Comparison of ENCODE assay signal across 14 cellular contexts in the genomic region with DNA sequence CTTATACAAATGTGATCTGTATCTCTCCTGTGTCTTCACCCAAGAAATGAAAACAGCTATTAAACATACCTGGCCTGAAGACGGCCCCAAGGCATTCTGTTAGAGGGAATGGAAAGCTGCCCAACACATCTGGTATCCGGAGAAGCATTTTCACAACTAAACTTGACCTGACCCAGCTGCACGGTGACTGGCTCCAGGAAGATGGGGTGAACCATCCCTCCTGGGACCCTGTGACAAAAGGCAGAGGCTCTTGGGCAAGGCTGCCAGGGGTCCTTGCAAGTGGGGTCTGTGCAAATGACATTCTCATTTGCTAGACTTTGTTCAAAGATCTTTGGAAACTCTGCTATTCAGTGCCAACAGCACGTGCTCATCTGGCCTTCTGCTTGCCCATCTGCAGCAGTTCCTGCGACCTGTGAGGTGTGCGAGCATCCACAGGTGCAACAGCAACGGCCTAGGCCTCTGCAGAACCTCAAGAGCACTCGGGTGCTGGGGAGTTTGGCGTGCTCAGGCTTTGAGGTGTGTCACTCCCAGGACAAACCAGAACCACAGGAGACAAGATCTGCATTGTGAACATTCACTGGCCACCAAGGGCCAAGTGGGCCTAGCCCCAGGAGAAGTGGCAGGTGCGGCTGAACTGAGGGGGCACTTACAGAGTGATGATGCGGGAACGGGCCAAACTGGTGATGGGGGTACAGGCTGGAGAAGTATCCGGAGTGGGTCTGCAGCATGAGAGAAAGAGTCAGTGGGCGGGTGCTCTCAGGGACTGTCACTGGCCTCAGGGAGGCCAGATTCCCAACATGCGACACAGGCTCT.
DNase-seq lines count a peak whose midpoint lies in the region; ATAC-seq and TF ChIP-seq lines count a peak whose summit lies in the region.
"Had no signal": no experiment of that assay in that cellular context is flagged by ENCODE, and none has a peak within 500 bp of the region (broad histone marks: within the 10 kb centered on the region; RNA-seq: fewer than 3 reads in every experiment).

No MANE protein-coding gene starts in this region.

- H3K4me3 ChIP-seq in SJSA1 (no peak overlapping the region), dorsolateral prefrontal cortex (no peak overlapping the region), upper lobe of right lung (no peak overlapping the region)
- no peak overlapping the region for H3K4me3 ChIP-seq in CD8-positive, alpha-beta T cell (ENCODE audit: low read depth, low read length)

- peak overlapping the region; percentile 96 for H3K27ac Mint-ChIP-seq in osteocyte (ENCODE audit: unreplicated experiment)
- H3K27ac Mint-ChIP-seq in CD8-positive, alpha-beta T cell, result no peak overlapping the region
- H3K27ac Mint-ChIP-seq: CD4-positive, CD25-positive, alpha-beta regulatory T cell; T-helper 17 cell had no signal

- H3K27ac ChIP-seq in SJSA1 (peak overlapping the region; percentile 77), dorsolateral prefrontal cortex (peak overlapping the region in 49 of 59 donors; percentile 11 to 92 (median 73)), upper lobe of right lung (peak overlapping the region; percentile 65)
- no peak overlapping the region for H3K27ac ChIP-seq in CD8-positive, alpha-beta T cell (ENCODE audit: low read depth, low read length)

- POLR2A ChIA-PET in CD8-positive, alpha-beta T cell (lab: Charles Lee), result no interaction called here

- H3K36me3 ChIP-seq in SJSA1 (peaks cover 57% of the 10 kb centered on the region), upper lobe of right lung (no peaks in the 10 kb centered on the region)
- H3K36me3 ChIP-seq in CD8-positive, alpha-beta T cell (ENCODE audit: insufficient read depth, low read length), result no peaks in the 10 kb centered on the region

- H3K4me3 Mint-ChIP-seq in osteocyte (ENCODE audit: unreplicated experiment), result no peak overlapping the region
- H3K4me3 Mint-ChIP-seq in CD8-positive, alpha-beta T cell, result no peak overlapping the region
- H3K4me3 Mint-ChIP-seq: CD4-positive, CD25-positive, alpha-beta regulatory T cell; T-helper 17 cell had no signal

- H3K27me3 Mint-ChIP-seq in osteocyte (ENCODE audit: unreplicated experiment), result no peaks in the 10 kb centered on the region
- H3K27me3 Mint-ChIP-seq in CD8-positive, alpha-beta T cell (ENCODE audit: low read depth), result peaks cover 6% of the 10 kb centered on the region

- intact Hi-C loops in dorsolateral prefrontal cortex (cut with DNase I) (loop anchor here in 1 of 2 donors (10.0 kb wide), 1 partner anchor 267 kb away; no protein-coding TSS in a partner anchor), upper lobe of right lung (cut with DNase I) (no loop called here)
- intact Hi-C loops in CD8-positive, alpha-beta T cell (cut with DNase I, micrococcal nuclease), result no loop called here

- peaks cover 50% of the 10 kb centered on the region for H3K4me1 ChIP-seq in SJSA1 (replicated peaks)
- H3K4me1 ChIP-seq in upper lobe of right lung, result peaks cover 31% of the 10 kb centered on the region
- H3K4me1 ChIP-seq in CD8-positive, alpha-beta T cell (ENCODE audit: insufficient read depth, low read length), result peaks cover 3% of the 10 kb centered on the region

- CTCF ChIA-PET in CD8-positive, alpha-beta T cell (lab: Charles Lee), result interaction anchor here (3.1 kb wide), 1 partner anchor 13 kb away, joined by 17 read pairs; no protein-coding TSS in a partner anchor

- DNase-seq in SJSA1 (ENCODE audit: low read depth in 1 of 2, low spot score in 2 of 2) (peak in 1 of 2 experiments; percentile 24), dorsolateral prefrontal cortex (no peak), osteocyte (ENCODE audit: extremely low spot score, unreplicated experiment) (peak; percentile 63), upper lobe of right lung (no peak), OCI-M2 (lab: John Stamatoyannopoulos, UW; ENCODE audit: unreplicated experiment) (no peak), NCI-H187 treated with DMSO at 0.1 percent for 48 hours (lab: John Stamatoyannopoulos, UW) (no peak)
- no peak for DNase-seq in CD8-positive, alpha-beta T cell
- DNase-seq: activated CD4-positive, CD25-positive, alpha-beta regulatory T cell treated with anti-CD3 and anti-CD28 coated beads, Interleukin-2, amount 50 U/mL, for 72 hours; CD4-positive, CD25-positive, alpha-beta regulatory T cell; cortex of kidney; KG1; NCI-H146; NCI-H524; T-helper 17 cell had no signal

- no peaks in the 10 kb centered on the region for H3K9me3 Mint-ChIP-seq in osteocyte (ENCODE audit: unreplicated experiment)
- H3K9me3 Mint-ChIP-seq in CD8-positive, alpha-beta T cell, result no peaks in the 10 kb centered on the region
- H3K9me3 Mint-ChIP-seq: CD4-positive, CD25-positive, alpha-beta regulatory T cell had no signal

- H3K9me3 ChIP-seq in SJSA1 (replicated peaks) (no peaks in the 10 kb centered on the region), upper lobe of right lung (no peaks in the 10 kb centered on the region)
- no peaks in the 10 kb centered on the region for H3K9me3 ChIP-seq in CD8-positive, alpha-beta T cell (ENCODE audit: low read length)

- peaks cover 21% of the 10 kb centered on the region for H3K36me3 Mint-ChIP-seq in osteocyte (ENCODE audit: unreplicated experiment)
- H3K36me3 Mint-ChIP-seq in CD8-positive, alpha-beta T cell, result no peaks in the 10 kb centered on the region
- H3K36me3 Mint-ChIP-seq: CD4-positive, CD25-positive, alpha-beta regulatory T cell had no signal

- H3K4me1 Mint-ChIP-seq in osteocyte (ENCODE audit: unreplicated experiment), result peaks cover 58% of the 10 kb centered on the region
- H3K4me1 Mint-ChIP-seq in CD8-positive, alpha-beta T cell (ENCODE audit: low read depth), result no peaks in the 10 kb centered on the region

- H3K27me3 ChIP-seq in SJSA1 (replicated peaks), result no peaks in the 10 kb centered on the region
- peaks cover 0 to 3% (median 0%) of the 10 kb centered on the region in 45 donors for H3K27me3 ChIP-seq in dorsolateral prefrontal cortex
- H3K27me3 ChIP-seq in upper lobe of right lung, result no peaks in the 10 kb centered on the region
- H3K27me3 ChIP-seq in CD8-positive, alpha-beta T cell (ENCODE audit: insufficient read depth, low read length), result no peaks in the 10 kb centered on the region

- ATAC-seq in upper lobe of right lung, result no peak
- no peak for ATAC-seq in CD8-positive, alpha-beta T cell
- ATAC-seq: T-helper 17 cell had no signal

- TF ChIP-seq CTCF in dorsolateral prefrontal cortex (IDR thresholded peaks at IDR 0.05 in 54 of 56, conservative IDR thresholded peaks at IDR 0.05 in 2 of 56; ENCODE audit: low read depth in 1 of 56, partially characterized antibody in 56 of 56) (no peak), osteocyte (IDR thresholded peaks at IDR 0.05) (no peak), upper lobe of right lung (IDR thresholded peaks at IDR 0.05) (no peak)
- TF ChIP-seq CTCF in CD8-positive, alpha-beta T cell (IDR thresholded peaks at IDR 0.05), result no peak
